Comparison of ENCODE assay signal across 16 cellular contexts in genomic region chr9:132384376-132384775, GRCh38. TPM values are rescaled to one million over a fixed set of nuclear protein-coding genes. Genes with fewer than 3 reads are reported as not detected.
DNase-seq lines count a peak whose midpoint lies in the region; ATAC-seq and TF ChIP-seq lines count a peak whose summit lies in the region.
"Had no signal": no experiment of that assay in that cellular context is flagged by ENCODE, and none has a peak within 500 bp of the region (broad histone marks: within the 10 kb centered on the region; RNA-seq: fewer than 3 reads in every experiment).

No MANE protein-coding gene starts in this region.

- H3K4me1 ChIP-seq in mucosa of descending colon (ENCODE audit: low read depth): no peaks in the 10 kb centered on the region

- BruUV-seq in Calu3 (replicated peaks; lab: Mats Ljungman, UMichigan): no TSS peak

- H3K4me1 Mint-ChIP-seq in activated CD4-positive, alpha-beta T cell treated with anti-CD3 and anti-CD28 coated beads, Interleukin-2, amount 10 ng/mL, durations not matched to agents 24 days and 14 days: peaks cover 22% of the 10 kb centered on the region
- H3K4me1 Mint-ChIP-seq in Calu3 (ENCODE audit: low read depth, unreplicated experiment): no peaks in the 10 kb centered on the region

- peaks cover 67% of the 10 kb centered on the region for H3K36me3 Mint-ChIP-seq in activated CD4-positive, alpha-beta T cell treated with anti-CD3 and anti-CD28 coated beads, Interleukin-2, amount 10 ng/mL, durations not matched to agents 24 days and 14 days (ENCODE audit: low read depth)
- H3K36me3 Mint-ChIP-seq in Calu3 (ENCODE audit: insufficient read depth, unreplicated experiment): peaks cover 12% of the 10 kb centered on the region

- ATAC-seq in GM21423 (IDR thresholded peaks at IDR 0.05; ENCODE audit: unreplicated experiment): peak; percentile 35
- peak; percentile 60 for ATAC-seq in mucosa of descending colon
- no peak for ATAC-seq in HG03039 (IDR thresholded peaks at IDR 0.05; ENCODE audit: unreplicated experiment)
- ATAC-seq: upper lobe of right lung had no signal

- H3K36me3 ChIP-seq in KOPT-K1 (ENCODE audit: insufficient read depth, low read length): peaks cover 97% of the 10 kb centered on the region
- H3K36me3 ChIP-seq in mucosa of descending colon (ENCODE audit: low read depth): peaks cover 8% of the 10 kb centered on the region

- no peaks in the 10 kb centered on the region for H3K9me3 ChIP-seq in KOPT-K1 (ENCODE audit: insufficient read depth, low read length, poor library complexity, severe bottlenecking)
- no peaks in the 10 kb centered on the region for H3K9me3 ChIP-seq in mucosa of descending colon
- H3K9me3 ChIP-seq: upper lobe of right lung had no signal

- H3K27ac ChIP-seq in KOPT-K1 (ENCODE audit: low read depth, low read length, poor library complexity, severe bottlenecking): peak overlapping the region; percentile 21
- H3K27ac ChIP-seq: upper lobe of right lung had no signal

- no peak for DNase-seq in activated CD4-positive, alpha-beta T cell treated with anti-CD3 and anti-CD28 coated beads, Interleukin-2, amount 10 ng/mL, durations not matched to agents 24 days and 14 days
- DNase-seq in activated CD4-positive, alpha-beta T cell treated with anti-CD3 and anti-CD28 coated beads, Interleukin-2, amount 50 U/mL, for 4 hours: no peak
- DNase-seq in mucosa of descending colon: no peak
- DNase-seq in NCI-H446 (lab: John Stamatoyannopoulos, UW): no peak
- no peak for DNase-seq in Calu3
- DNase-seq: cortex of kidney, NCI-H1105 treated with DMSO at 0.1 percent for 48 hours, upper lobe of right lung had no signal

- no peak overlapping the region for H3K4me3 ChIP-seq in mucosa of descending colon
- H3K4me3 ChIP-seq: lung, upper lobe of right lung had no signal

- no peaks in the 10 kb centered on the region for H3K27me3 Mint-ChIP-seq in activated CD4-positive, alpha-beta T cell treated with anti-CD3 and anti-CD28 coated beads, Interleukin-2, amount 10 ng/mL, durations not matched to agents 24 days and 14 days
- no peaks in the 10 kb centered on the region for H3K27me3 Mint-ChIP-seq in Calu3 (ENCODE audit: unreplicated experiment)

- H3K9me3 Mint-ChIP-seq in activated CD4-positive, alpha-beta T cell treated with anti-CD3 and anti-CD28 coated beads, Interleukin-2, amount 10 ng/mL, durations not matched to agents 24 days and 14 days: no peaks in the 10 kb centered on the region
- no peaks in the 10 kb centered on the region for H3K9me3 Mint-ChIP-seq in Calu3 (ENCODE audit: low read depth, unreplicated experiment)

- no peak for TF ChIP-seq CTCF in mucosa of descending colon (IDR thresholded peaks at IDR 0.05)
- no peak for TF ChIP-seq CTCF in Calu3 (IDR thresholded peaks at IDR 0.05; ENCODE audit: unreplicated experiment)

- peak overlapping the region; percentile 42 for H3K27ac Mint-ChIP-seq in activated CD4-positive, alpha-beta T cell treated with anti-CD3 and anti-CD28 coated beads, Interleukin-2, amount 10 ng/mL, durations not matched to agents 24 days and 14 days
- no peak overlapping the region for H3K27ac Mint-ChIP-seq in Calu3 (ENCODE audit: unreplicated experiment)

- H3K4me3 Mint-ChIP-seq in activated CD4-positive, alpha-beta T cell treated with anti-CD3 and anti-CD28 coated beads, Interleukin-2, amount 10 ng/mL, durations not matched to agents 24 days and 14 days: no peak overlapping the region
- no peak overlapping the region for H3K4me3 Mint-ChIP-seq in Calu3 (ENCODE audit: low read depth, unreplicated experiment)

- intact Hi-C loops in activated CD4-positive, alpha-beta T cell treated with anti-CD3 and anti-CD28 coated beads, Interleukin-2, amount 10 ng/mL, durations not matched to agents 24 days and 14 days (cut with micrococcal nuclease): no loop called here
- intact Hi-C loops in mucosa of descending colon (cut with DNase I, micrococcal nuclease) (no loop called here), Calu3 (cut with micrococcal nuclease; ENCODE audit: unreplicated experiment) (no loop called here)

- CTCF ChIA-PET in Calu3 (lab: Charles Lee): no interaction called here

RNA-seq across cellular contexts. Expression of gene TTF1, which starts 22.3 kb away (rescaled TPM):
- 33.6 and 34.8 TPM in 2 replicates for total RNA-seq in activated CD4-positive, alpha-beta T cell treated with anti-CD3 and anti-CD28 coated beads, Interleukin-2, amount 10 ng/mL, durations not matched to agents 24 days and 14 days
- total RNA-seq in mucosa of descending colon: 10 to 100 TPM in 1 of 3 donors, 1 to 10 TPM in 2; 9.1 to 15.1 (median 9.7) TPM
- total RNA-seq in Calu3 (2022): 9.7 and 10.5 TPM in 2 replicates

RNA-seq across cellular contexts. Expression of gene CFAP77, which starts 25.6 kb away (rescaled TPM):
- not detected in 2 replicates for total RNA-seq in activated CD4-positive, alpha-beta T cell treated with anti-CD3 and anti-CD28 coated beads, Interleukin-2, amount 10 ng/mL, durations not matched to agents 24 days and 14 days
- total RNA-seq in mucosa of descending colon (not detected), Calu3 (2022) (not detected in 2 replicates)
- total RNA-seq: A172, fibroblast of lung, NCI-H460, omental fat pad, upper lobe of right lung had no signal

RNA-seq across cellular contexts. Expression of gene SETX, which starts 29.6 kb away (rescaled TPM):
- 45.8 and 46.0 TPM in 2 replicates for total RNA-seq in activated CD4-positive, alpha-beta T cell treated with anti-CD3 and anti-CD28 coated beads, Interleukin-2, amount 10 ng/mL, durations not matched to agents 24 days and 14 days
- total RNA-seq in mucosa of descending colon (10 to 100 TPM; 35.4 to 54.2 (median 38.7) TPM), Calu3 (2022) (22.8 and 24.2 TPM in 2 replicates)
